ENCODE assay signal across 8 cellular contexts in the genomic region with DNA sequence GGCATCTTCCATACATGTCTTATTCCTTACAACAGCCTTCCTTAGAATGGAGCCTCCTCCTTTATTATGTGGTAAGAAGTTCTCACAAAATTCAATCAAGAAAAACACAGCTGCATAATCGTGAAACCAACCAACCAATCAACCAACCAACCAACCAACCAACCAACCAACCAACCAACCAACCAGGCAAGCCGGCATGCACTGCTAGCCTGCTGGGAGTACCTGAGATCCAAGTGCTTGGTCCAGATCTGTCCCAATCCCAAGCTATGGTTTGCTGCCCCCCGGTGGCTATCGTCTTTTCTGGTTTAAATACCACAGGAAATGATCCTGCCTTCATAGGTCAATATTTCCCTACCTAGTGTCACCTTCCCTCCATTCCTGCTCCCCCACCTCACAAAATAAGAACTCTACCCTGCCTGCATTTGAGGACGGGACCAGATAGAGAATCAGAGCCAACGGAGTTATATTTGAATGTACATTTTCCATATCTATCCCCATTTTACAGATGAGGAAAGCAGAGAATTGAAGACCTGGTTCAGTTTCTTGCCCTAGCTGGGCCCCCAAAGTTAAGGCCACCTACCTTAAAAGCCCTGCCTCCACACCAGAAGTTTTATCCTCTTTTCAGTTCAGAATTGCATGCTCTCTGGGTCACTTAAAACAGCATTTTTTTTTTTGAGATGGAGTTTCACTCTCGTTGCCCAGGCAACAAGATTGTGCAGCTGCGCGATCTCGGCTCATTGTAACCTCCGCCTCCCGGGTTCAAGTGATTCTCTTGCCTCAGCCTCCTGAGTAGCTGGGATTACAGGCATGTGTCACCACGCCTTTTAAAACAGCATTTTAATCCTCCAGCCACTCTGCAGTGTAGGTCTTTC. TPM values are rescaled to one million over a fixed set of nuclear protein-coding genes. Genes with fewer than 3 reads are reported as not detected.
A peak's percentile ranks its signal among the peaks of the same experiment; 100 is the strongest.
DNase-seq lines count a peak whose midpoint lies in the region; ATAC-seq, FAIRE-seq and TF ChIP-seq lines count a peak whose summit lies in the region.

No MANE protein-coding gene starts in this region.

- peak overlapping the region; percentile 92 to 96 for H3K27ac Mint-ChIP-seq in natural killer cell treated with Interleukin-12 subunit alpha and Interleukin-12 subunit beta and Interleukin-15 and Interleukin-18, amount 100 ng/mL, for 72 hours
- H3K27ac Mint-ChIP-seq in natural killer cell: no peak overlapping the region

- H3K4me1 Mint-ChIP-seq in natural killer cell treated with Interleukin-12 subunit alpha and Interleukin-12 subunit beta and Interleukin-15 and Interleukin-18, amount 100 ng/mL, for 72 hours (ENCODE audit: low read depth in 2 of 2): peaks cover 46 to 51% of the 10 kb centered on the region in 2 donors
- H3K4me1 Mint-ChIP-seq in natural killer cell: peaks cover 6 to 7% of the 10 kb centered on the region in 2 donors

- H3K4me3 Mint-ChIP-seq in natural killer cell treated with Interleukin-12 subunit alpha and Interleukin-12 subunit beta and Interleukin-15 and Interleukin-18, amount 100 ng/mL, for 72 hours: no peak overlapping the region
- H3K4me3 Mint-ChIP-seq in natural killer cell: no peak overlapping the region

- ATAC-seq in natural killer cell treated with Interleukin-12 subunit alpha and Interleukin-12 subunit beta and Interleukin-15 and Interleukin-18, amount 100 ng/mL, for 72 hours: no peak
- no peak for ATAC-seq in natural killer cell
- no peak for ATAC-seq in HG02798 (IDR thresholded peaks at IDR 0.05; ENCODE audit: poor library complexity, unreplicated experiment)

- peaks cover 5% of the 10 kb centered on the region for H3K36me3 Mint-ChIP-seq in natural killer cell treated with Interleukin-12 subunit alpha and Interleukin-12 subunit beta and Interleukin-15 and Interleukin-18, amount 100 ng/mL, for 72 hours
- no peaks in the 10 kb centered on the region for H3K36me3 Mint-ChIP-seq in natural killer cell

- H3K9me3 Mint-ChIP-seq in natural killer cell treated with Interleukin-12 subunit alpha and Interleukin-12 subunit beta and Interleukin-15 and Interleukin-18, amount 100 ng/mL, for 72 hours: no peaks in the 10 kb centered on the region
- no peaks in the 10 kb centered on the region for H3K9me3 Mint-ChIP-seq in natural killer cell

- no peak for FAIRE-seq in urothelium cell line (lab: Jason Lieb, UNC)

- intact Hi-C loops in natural killer cell (cut with micrococcal nuclease): no loop called here

- no peaks in the 10 kb centered on the region for H3K27me3 Mint-ChIP-seq in natural killer cell treated with Interleukin-12 subunit alpha and Interleukin-12 subunit beta and Interleukin-15 and Interleukin-18, amount 100 ng/mL, for 72 hours
- H3K27me3 Mint-ChIP-seq in natural killer cell (ENCODE audit: low read depth in 2 of 2): no peaks in the 10 kb centered on the region

- peak; percentile 60 for DNase-seq in natural killer cell treated with Interleukin-12 subunit alpha and Interleukin-12 subunit beta and Interleukin-15 and Interleukin-18, amount 100 ng/mL, for 72 hours (ENCODE audit: low spot score)
- DNase-seq in natural killer cell: no peak
- peak; percentile 31 for DNase-seq in NCI-H2171 (lab: John Stamatoyannopoulos, UW)
- peak; percentile 77 for DNase-seq in activated CD4-positive, alpha-beta T cell treated with anti-CD3 and anti-CD28 coated beads for 48 hours
- peak; percentile 79 for DNase-seq in epidermal melanocyte (ENCODE audit: insufficient read length, low spot score)
- peak; percentile 75 for DNase-seq in myocyte (ENCODE audit: low read depth)
- DNase-seq in urothelium cell line (ENCODE audit: low spot score): peak; percentile 83

- no peak for TF ChIP-seq CTCF in natural killer cell (IDR thresholded peaks at IDR 0.05)

RNA-seq across cellular contexts. Expression of a gene that starts 27.1 kb away (rescaled TPM):
- total RNA-seq in natural killer cell treated with Interleukin-12 subunit alpha and Interleukin-12 subunit beta and Interleukin-15 and Interleukin-18, amount 100 ng/mL, for 72 hours: 1 to 10 TPM; 4.1 to 7.9 TPM
- total RNA-seq in natural killer cell: 10 to 100 TPM in 1 of 3 donors, under 1 TPM in 2; 0.09 to 12.9 (median 0.70) TPM
- not detected in 2 replicates for total RNA-seq in myocyte
- polyA plus RNA-seq in myocyte (2012): 0.15 TPM

RNA-seq across cellular contexts. Expression of a gene that starts 46.2 kb away (rescaled TPM):
- 100 to 1,000 TPM; 176 to 617 TPM for total RNA-seq in natural killer cell treated with Interleukin-12 subunit alpha and Interleukin-12 subunit beta and Interleukin-15 and Interleukin-18, amount 100 ng/mL, for 72 hours
- 10 to 100 TPM; 19.1 to 40.7 (median 25.4) TPM for total RNA-seq in natural killer cell
- total RNA-seq in myocyte: 1,798 and 2,123 TPM in 2 replicates
- polyA plus RNA-seq in myocyte (2012): 1,534 TPM

Comparison
In these comparisons a context has a peak if more than half of its experiments do, and no peak if none do; other contexts are left out.
1. H3K27ac Mint-ChIP-seq: peak in natural killer cell treated with Interleukin-12 subunit alpha and Interleukin-12 subunit beta and Interleukin-15 and Interleukin-18, amount 100 ng/mL, for 72 hours (2 of 2); none in natural killer cell (0 of 2).
2. RNA of a gene that starts 46.2 kb away (total RNA-seq): 1,798 to 2,123 TPM in myocyte and 176 to 617 TPM in natural killer cell treated with Interleukin-12 subunit alpha and Interleukin-12 subunit beta and Interleukin-15 and Interleukin-18, amount 100 ng/mL, for 72 hours; 19.1 to 40.7 TPM in natural killer cell; every median in the first group is over 4 times any median in the second.